13 cellular contexts compared by ENCODE assay signal in the genomic region with DNA sequence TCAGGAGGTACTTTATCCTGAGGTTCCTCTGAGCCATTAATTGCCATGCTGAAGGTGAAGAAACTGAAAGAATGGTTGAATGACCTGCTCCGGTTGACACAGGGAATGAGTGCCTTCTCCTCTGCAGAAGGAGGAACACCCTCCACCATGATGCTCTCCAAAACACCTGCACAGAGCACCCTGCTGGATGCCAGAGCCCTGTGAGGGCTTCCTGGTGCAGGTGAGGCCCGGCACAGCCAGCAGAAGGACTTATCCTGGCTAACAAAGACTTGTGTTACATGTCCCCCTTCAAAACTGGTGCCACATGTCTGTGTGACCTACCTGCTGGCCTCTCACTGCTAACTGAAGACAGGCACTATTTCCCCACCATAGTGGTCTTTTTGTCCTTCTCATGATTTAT. TPM values are rescaled to one million over a fixed set of nuclear protein-coding genes. Genes with fewer than 3 reads are reported as not detected.
A peak's percentile ranks its signal among the peaks of the same experiment; 100 is the strongest.
DNase-seq lines count a peak whose midpoint lies in the region; ATAC-seq, FAIRE-seq and TF ChIP-seq lines count a peak whose summit lies in the region.
"Had no signal": no experiment of that assay in that cellular context is flagged by ENCODE, and none has a peak within 500 bp of the region (broad histone marks: within the 10 kb centered on the region; RNA-seq: fewer than 3 reads in every experiment).

No MANE protein-coding gene starts in this region.

- intact Hi-C loops in HepG2 (cut with micrococcal nuclease; ENCODE audit: unreplicated experiment) (loop anchor here (5.0 kb wide), 1 partner anchor 125 kb away; no protein-coding TSS in a partner anchor), stomach (cut with DNase I; ENCODE audit: low total_unique reads) (no loop called here)

- no peaks in the 10 kb centered on the region for H3K79me2 ChIP-seq in HepG2 (ENCODE audit: insufficient read depth, low read length)

- H3K4me2 ChIP-seq in HepG2 (ENCODE audit: low read depth, low read length): peak overlapping the region; percentile 95

- H3K27me3 Mint-ChIP-seq in activated T-cell treated with anti-CD3 and anti-CD28 coated beads, Interleukin-2, amount 50 U/mL, for 72 hours (ENCODE audit: low read depth): no peaks in the 10 kb centered on the region

- peak overlapping the region; percentile 3 for H3K27ac Mint-ChIP-seq in activated T-cell treated with anti-CD3 and anti-CD28 coated beads, Interleukin-2, amount 50 U/mL, for 72 hours

- CTCF ChIA-PET in HepG2 (lab: Yijun Ruan, JAX; ENCODE audit: low intra/inter-chr PET ratio, low total read pairs): interaction anchor here (0.9 to 1.3 kb wide), 2 partner anchors 33 to 123 kb away, joined by 3 to 6 read pairs; no protein-coding TSS in a partner anchor

- peaks cover 75% of the 10 kb centered on the region for H3K4me1 ChIP-seq in HepG2 (ENCODE audit: insufficient read depth, low read length)
- H3K4me1 ChIP-seq in stomach: peaks cover 54 to 78% (median 67%) of the 10 kb centered on the region in 4 donors

- H3K9me3 ChIP-seq in HepG2 (ENCODE audit: low read length) (no peaks in the 10 kb centered on the region), stomach (no peaks in the 10 kb centered on the region)
- H3K9me3 ChIP-seq: gastrocnemius medialis, testis had no signal

- POLR2A ChIA-PET in HepG2 (lab: Yijun Ruan, JAX): interaction anchor here (0.7 to 2.5 kb wide), 10 partner anchors 9 to 620 kb away, joined by 3 to 7 read pairs (median 4); a partner anchor contains a TSS

- no peaks in the 10 kb centered on the region for H4K20me1 ChIP-seq in HepG2 (ENCODE audit: insufficient read depth, low read length)

- no peak for TF ChIP-seq CTCF in HepG2 (CRISPR knock-in tag; IDR thresholded peaks at IDR 0.05)
- TF ChIP-seq CTCF in stomach (IDR thresholded peaks at IDR 0.05): no peak

- peaks cover 56% of the 10 kb centered on the region for H3K4me1 Mint-ChIP-seq in activated T-cell treated with anti-CD3 and anti-CD28 coated beads, Interleukin-2, amount 50 U/mL, for 72 hours (ENCODE audit: low read depth)

- whole genome bisulfite sequencing in HepG2 (ENCODE audit: low lambda C conversion rate): 0% methylated on average over 1 of the region's 2 CpGs
- WGBS in stomach, 5 donors: 47 to 53% (median 51%) methylated on average over 2 of the region's 2 CpGs

- peak overlapping the region; percentile 70 to 76 for H3K4me3 Mint-ChIP-seq in activated T-cell treated with anti-CD3 and anti-CD28 coated beads, Interleukin-2, amount 50 U/mL, for 72 hours

- H3K36me3 ChIP-seq in HepG2 (replicated peaks in 1 of 2; ENCODE audit: control insufficient read depth in 1 of 2, insufficient read depth in 2 of 2, low read length in 2 of 2) (no peaks in the 10 kb centered on the region), stomach (no peaks in the 10 kb centered on the region)
- H3K36me3 ChIP-seq: gastrocnemius medialis had no signal

- TF ChIP-seq POLR2A in HepG2 (IDR thresholded peaks at IDR 0.05; ENCODE audit: insufficient read depth in 1 of 2, low read depth in 2 of 2, low read length in 2 of 2) (no peak), stomach (IDR thresholded peaks at IDR 0.05) (no peak)

- peak overlapping the region; percentile 44 to 67 (median 48) for H3K4me3 ChIP-seq in HepG2 (replicated peaks in 1 of 3; ENCODE audit: insufficient read depth in 1 of 3, low read depth in 2 of 3, low read length in 3 of 3)
- H3K4me3 ChIP-seq in stomach: no peak overlapping the region
- H3K4me3 ChIP-seq: gastrocnemius medialis, testis had no signal

- H3K36me3 Mint-ChIP-seq in activated T-cell treated with anti-CD3 and anti-CD28 coated beads, Interleukin-2, amount 50 U/mL, for 72 hours (ENCODE audit: insufficient read depth in 2 of 2): peaks cover 0 to 3% of the 10 kb centered on the region in 2 donors

- H3K27me3 ChIP-seq in HepG2 (ENCODE audit: control insufficient read depth in 1 of 2, insufficient read depth in 2 of 2, low read length in 2 of 2) (no peaks in the 10 kb centered on the region), stomach (no peaks in the 10 kb centered on the region)
- H3K27me3 ChIP-seq: gastrocnemius medialis, testis had no signal

- H3K9ac ChIP-seq in HepG2 (ENCODE audit: insufficient read depth, low read depth, low read length): peak overlapping the region; percentile 56

- H2AFZ ChIP-seq in HepG2 (ENCODE audit: low read length): peak overlapping the region; percentile 72

- TF ChIP-seq RAD21 in HepG2 (CRISPR knock-in tag; IDR thresholded peaks at IDR 0.05): no peak

- no peak for ATAC-seq in activated T-cell treated with anti-CD3 and anti-CD28 coated beads, Interleukin-2, amount 50 U/mL, for 72 hours (replicated peaks in 1 of 2)
- ATAC-seq in HepG2: peak; percentile 41
- ATAC-seq: gastrocnemius medialis had no signal

- no peaks in the 10 kb centered on the region for H3K9me3 Mint-ChIP-seq in activated T-cell treated with anti-CD3 and anti-CD28 coated beads, Interleukin-2, amount 50 U/mL, for 72 hours

- TF ChIP-seq EP300 in HepG2 (IDR thresholded peaks at IDR 0.05; ENCODE audit: low read depth in 2 of 2, low read length in 2 of 2) (no peak), HepG2 (CRISPR knock-in tag; IDR thresholded peaks at IDR 0.05; ENCODE audit: borderline replicate concordance) (no peak), stomach (IDR thresholded peaks at IDR 0.05) (no peak)

- in situ Hi-C loops in HepG2 (cut with HindIII; ENCODE audit: extremely low pct_ligation_motif_present, low pct_unique_long_range_greater_than_20kb): no loop called here

- no peak for DNase-seq in activated T-cell treated with anti-CD3 and anti-CD28 coated beads, Interleukin-2, amount 50 U/mL, for 72 hours
- no peak for DNase-seq in activated T-cell treated with anti-CD3 and anti-CD28 coated beads, Interleukin-2, amount 50 U/mL, for 1 hour
- DNase-seq in RPMI8226: peak; percentile 57
- no peak for DNase-seq in HepG2 (ENCODE audit: low spot score)
- DNase-seq in stomach: no peak
- DNase-seq in HCEC 1CT: no peak
- no peak for DNase-seq in EL
- DNase-seq in H4 (ENCODE audit: low spot score): no peak
- DNase-seq: cortex of kidney, gastrocnemius medialis, NCI-H187 treated with DMSO at 0.1 percent for 48 hours, testis had no signal

- no TSS peak for BruUV-seq in HepG2 (replicated peaks; lab: Mats Ljungman, UMichigan)

- no peak for FAIRE-seq in HepG2 (lab: Jason Lieb, UNC)
- FAIRE-seq: TTC549 had no signal

- H3K27ac ChIP-seq in HepG2 (ENCODE audit: extremely low read length, insufficient read depth, low read length): peak overlapping the region; percentile 81
- peak overlapping the region; percentile 34 to 90 (median 66) for H3K27ac ChIP-seq in stomach
- H3K27ac ChIP-seq: testis had no signal

TF ChIP-seq in HepG2, 621 proteins besides CTCF, POLR2A, EP300 and RAD21 (continues in another document):
- TF ChIP-seq NFYB (CRISPR knock-in tag; IDR thresholded peaks at IDR 0.05) (no peak), ZNF546 (CRISPR knock-in tag; conservative IDR thresholded peaks at IDR 0.05) (no peak), ZSCAN29 (CRISPR knock-in tag; conservative IDR thresholded peaks at IDR 0.05) (no peak), NFKB2 (CRISPR knock-in tag; IDR thresholded peaks at IDR 0.05; ENCODE audit: borderline replicate concordance) (no peak; the same call in 1 of the 2 replicates), HCFC1 (IDR thresholded peaks at IDR 0.05; ENCODE audit: low read depth, low read length) (no peak), ZNF615 (CRISPR knock-in tag; IDR thresholded peaks at IDR 0.05; ENCODE audit: borderline replicate concordance) (no peak), CHCHD3 (CRISPR knock-in tag; IDR thresholded peaks at IDR 0.05) (no peak), ZFX (CRISPR knock-in tag; IDR thresholded peaks at IDR 0.05; ENCODE audit: low read depth) (0 out of 2 replicates have a peak, but pooled peaks have one; percentile 20), RXRA (CRISPR knock-in tag; IDR thresholded peaks at IDR 0.05) (0 out of 2 replicates have a peak, but pooled peaks have one; percentile 22)
- TF ChIP-seq, protein P1, sequence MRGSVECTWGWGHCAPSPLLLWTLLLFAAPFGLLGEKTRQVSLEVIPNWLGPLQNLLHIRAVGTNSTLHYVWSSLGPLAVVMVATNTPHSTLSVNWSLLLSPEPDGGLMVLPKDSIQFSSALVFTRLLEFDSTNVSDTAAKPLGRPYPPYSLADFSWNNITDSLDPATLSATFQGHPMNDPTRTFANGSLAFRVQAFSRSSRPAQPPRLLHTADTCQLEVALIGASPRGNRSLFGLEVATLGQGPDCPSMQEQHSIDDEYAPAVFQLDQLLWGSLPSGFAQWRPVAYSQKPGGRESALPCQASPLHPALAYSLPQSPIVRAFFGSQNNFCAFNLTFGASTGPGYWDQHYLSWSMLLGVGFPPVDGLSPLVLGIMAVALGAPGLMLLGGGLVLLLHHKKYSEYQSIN (CRISPR knock-in tag; IDR thresholded peaks at IDR 0.05; ENCODE audit: borderline replicate concordance): no peak

RNA-seq across cellular contexts. Expression of a gene that starts 14.3 kb away (rescaled TPM):
- 100 to 1,000 TPM; 152 to 163 TPM for total RNA-seq in activated T-cell treated with anti-CD3 and anti-CD28 coated beads, Interleukin-2, amount 50 U/mL, for 72 hours
- total RNA-seq in HepG2 (2016; rRNA removed; fragmentation: Illumina TruSeq; extraction: Trizol) (64.4 and 76.7 TPM in 2 replicates), stomach (100 to 1,000 TPM in 2 of 5 donors, 10 to 100 TPM in 3; 47.8 to 159 (median 83.4) TPM)
- total RNA-seq in HepG2 (2016; cell fraction: cytosol; rRNA removed; fragmentation: Illumina TruSeq; extraction: Trizol; ENCODE audit: low read depth): 5.8 and 7.2 TPM in 2 replicates
- 58.0 and 76.5 TPM in 2 replicates for total RNA-seq in HepG2 (2016; cell fraction: insoluble cytoplasmic fraction; rRNA removed; fragmentation: Illumina TruSeq; extraction: Trizol)
- 18.3 and 23.6 TPM in 2 replicates for total RNA-seq in HepG2 (2016; cell fraction: membrane; rRNA removed; fragmentation: Illumina TruSeq; extraction: Trizol)
- total RNA-seq in HepG2 (2016; cell fraction: nucleus; rRNA removed; fragmentation: Illumina TruSeq; extraction: Trizol): 103 and 116 TPM in 2 replicates
- polyA plus RNA-seq in HepG2 (2011; rRNA removed) (38.2 and 38.9 TPM in 2 replicates), stomach (10 to 100 TPM in 1 of 3 donors, 1 to 10 TPM in 2; 6.9 to 25.5 (median 6.9) TPM)
- 25.2 and 34.9 TPM in 2 replicates for polyA plus RNA-seq in HepG2 (2011; cell fraction: cytosol; rRNA removed)
- 20.9 and 21.1 TPM in 2 replicates for polyA plus RNA-seq in HepG2 (2011; cell fraction: nucleus; rRNA removed)
- polyA plus RNA-seq in HepG2 (2012): 42.0 and 46.8 TPM in 2 replicates
- polyA plus RNA-seq in HepG2 (2016; cell fraction: cytosol; fragmentation: Illumina TruSeq; extraction: Trizol; ENCODE audit: low read depth): 3.8 and 4.4 TPM in 2 replicates
- 58.6 and 66.3 TPM in 2 replicates for polyA plus RNA-seq in HepG2 (2016; cell fraction: insoluble cytoplasmic fraction; fragmentation: Illumina TruSeq; extraction: Trizol; ENCODE audit: low read depth)
- polyA plus RNA-seq in HepG2 (2016; cell fraction: membrane; fragmentation: Illumina TruSeq; extraction: Trizol; ENCODE audit: low read depth): 12.1 and 13.5 TPM in 2 replicates
- polyA plus RNA-seq in HepG2 (2016; cell fraction: nucleus; fragmentation: Illumina TruSeq; extraction: Trizol; ENCODE audit: insufficient read depth, low read depth): 109 and 114 TPM in 2 replicates
- 59.8 and 110 TPM in 2 replicates for polyA minus RNA-seq in HepG2 (2011; rRNA and poly(A)+ RNA removed; ENCODE audit: low replicate concordance)
- polyA minus RNA-seq in HepG2 (2011; cell fraction: cytosol; rRNA and poly(A)+ RNA removed): 35.1 and 35.9 TPM in 2 replicates
- 43.9 and 51.8 TPM in 2 replicates for polyA minus RNA-seq in HepG2 (2011; cell fraction: nucleus; rRNA and poly(A)+ RNA removed)
- total RNA-seq in H4 (2014; rRNA removed; shearing (Covaris generic)): 50.3 and 54.7 TPM in 2 replicates

Comparison
In these comparisons a context has a peak if more than half of its experiments do, and no peak if none do; other contexts are left out.
1. H3K4me3 ChIP-seq: peak in HepG2 (3 of 3); none in stomach (0 of 4).